ENCODE assay signal across 8 cellular contexts in genomic region chr6:84967389-84967788, GRCh38.
DNase-seq lines count a peak whose midpoint lies in the region; ATAC-seq and TF ChIP-seq lines count a peak whose summit lies in the region.

No MANE protein-coding gene starts in this region.

- no peaks in the 10 kb centered on the region for H3K79me1 ChIP-seq in neuronal stem cell (ENCODE audit: low read depth, low read length)

- POLR2A ChIA-PET in CD4-positive, alpha-beta T cell (lab: Charles Lee), result no interaction called here

- H3K18ac ChIP-seq in neuronal stem cell (ENCODE audit: low read length), result no peak overlapping the region

- H3K27ac ChIP-seq in brain microvascular endothelial cell (no peak overlapping the region), neuronal stem cell (replicated peaks; ENCODE audit: low read length) (no peak overlapping the region)
- no peak overlapping the region for H3K27ac ChIP-seq in CD4-positive, alpha-beta T cell (ENCODE audit: low read depth, low read length)

- no peak overlapping the region for H2BK5ac ChIP-seq in neuronal stem cell (ENCODE audit: low read length)

- no peak overlapping the region for H3K14ac ChIP-seq in neuronal stem cell (ENCODE audit: low read length)

- DNase-seq in NCI-H1092 treated with DMSO at 0.1 percent for 48 hours (lab: John Stamatoyannopoulos, UW), result peak; percentile 31
- DNase-seq in brain microvascular endothelial cell, result peak; percentile 56
- DNase-seq in neuronal stem cell (ENCODE audit: low spot score), result no peak
- no peak for DNase-seq in activated CD4-positive, alpha-beta T cell treated with anti-CD3 and anti-CD28 coated beads for 1 hour
- no peak for DNase-seq in mesothelial cell of epicardium (ENCODE audit: low spot score in 2 of 2, unreplicated experiment in 2 of 2)
- DNase-seq in CD4-positive, alpha-beta T cell, result no peak
- no peak for DNase-seq in mucosa of gallbladder (ENCODE audit: low spot score)

- no CpG with 5 or more reads among the region's 7 CpGs for WGBS in neuronal stem cell (ENCODE audit: extremely low coverage in 2 of 2, insufficient read length in 2 of 2, insufficient replicate concordance in 1 of 2), 2 donors

- no peak overlapping the region for H3K4me3 Mint-ChIP-seq in mesothelial cell of epicardium
- H3K4me3 Mint-ChIP-seq in CD4-positive, alpha-beta T cell, result no peak overlapping the region

- no peak overlapping the region for H3K4me2 ChIP-seq in neuronal stem cell (ENCODE audit: insufficient read depth, low read length, poor library complexity, severe bottlenecking)

- ATAC-seq in CD4-positive, alpha-beta T cell (ENCODE audit: poor library complexity), result no peak

- no peak overlapping the region for H3K23ac ChIP-seq in neuronal stem cell (ENCODE audit: low read depth, low read length, poor library complexity)

- H4K8ac ChIP-seq in neuronal stem cell (ENCODE audit: low read depth, low read length), result no peak overlapping the region

- H2BK120ac ChIP-seq in neuronal stem cell (ENCODE audit: low read depth, low read length), result no peak overlapping the region

- H2AFZ ChIP-seq in neuronal stem cell (ENCODE audit: low read length), result peak overlapping the region; percentile 35

- H3K27me3 ChIP-seq in brain microvascular endothelial cell (replicated peaks) (no peaks in the 10 kb centered on the region), neuronal stem cell (ENCODE audit: control insufficient read depth in 3 of 3, insufficient read depth in 3 of 3, low read depth in 1 of 3, low read length in 3 of 3) (no peaks in the 10 kb centered on the region)
- H3K27me3 ChIP-seq in CD4-positive, alpha-beta T cell (ENCODE audit: control insufficient read depth, insufficient read depth, low read length), result no peaks in the 10 kb centered on the region

- CTCF ChIA-PET in CD4-positive, alpha-beta T cell (lab: Charles Lee), result no interaction called here

- peak; percentile 56; the same call in 2 of the 3 replicates for TF ChIP-seq CTCF in GM12872 (IDR thresholded peaks at IDR 0.05; ENCODE audit: insufficient read depth, low read depth, low read length)
- peak; percentile 65 for TF ChIP-seq CTCF in brain microvascular endothelial cell (IDR thresholded peaks at IDR 0.05; ENCODE audit: low read depth, low read length, missing control alignments)
- TF ChIP-seq CTCF in mesothelial cell of epicardium (IDR thresholded peaks at IDR 0.05; ENCODE audit: unreplicated experiment), result no peak
- no peak for TF ChIP-seq CTCF in CD4-positive, alpha-beta T cell (IDR thresholded peaks at IDR 0.05)

- no peaks in the 10 kb centered on the region for H3K36me3 ChIP-seq in brain microvascular endothelial cell (replicated peaks)
- H3K36me3 ChIP-seq in neuronal stem cell (replicated peaks in 1 of 2; ENCODE audit: control insufficient read depth in 2 of 2, insufficient read depth in 2 of 2, low read length in 2 of 2), result no peaks in the 10 kb centered on the region

- H3K36me3 Mint-ChIP-seq in mesothelial cell of epicardium, result no peaks in the 10 kb centered on the region
- H3K36me3 Mint-ChIP-seq in CD4-positive, alpha-beta T cell (ENCODE audit: low read depth), result no peaks in the 10 kb centered on the region

- H3K9ac ChIP-seq in neuronal stem cell (ENCODE audit: low read depth, low read length, poor library complexity), result no peak overlapping the region

- no peaks in the 10 kb centered on the region for H3K4me1 ChIP-seq in neuronal stem cell (ENCODE audit: control insufficient read depth in 2 of 2, insufficient read depth in 1 of 2, low read depth in 1 of 2, low read length in 2 of 2)

- in situ Hi-C loops in brain microvascular endothelial cell (cut with HindIII; ENCODE audit: low pct_ligation_motif_present, low sequenced_read_pairs), result no loop called here

- H4K91ac ChIP-seq in neuronal stem cell (ENCODE audit: low read depth, low read length, poor library complexity), result no peak overlapping the region

- peaks cover 22% of the 10 kb centered on the region for H3K9me3 Mint-ChIP-seq in mesothelial cell of epicardium
- H3K9me3 Mint-ChIP-seq in CD4-positive, alpha-beta T cell, result peaks cover 6% of the 10 kb centered on the region

- no peak overlapping the region for H3K27ac Mint-ChIP-seq in mesothelial cell of epicardium
- no peak overlapping the region for H3K27ac Mint-ChIP-seq in CD4-positive, alpha-beta T cell

- no peak overlapping the region for H2AK5ac ChIP-seq in neuronal stem cell (ENCODE audit: low read depth, low read length)

- H3K4me1 Mint-ChIP-seq in mesothelial cell of epicardium, result no peaks in the 10 kb centered on the region
- H3K4me1 Mint-ChIP-seq in CD4-positive, alpha-beta T cell (ENCODE audit: low read depth), result no peaks in the 10 kb centered on the region

- intact Hi-C loops in CD4-positive, alpha-beta T cell (cut with DNase I, micrococcal nuclease), result no loop called here

- H3K27me3 Mint-ChIP-seq in mesothelial cell of epicardium (ENCODE audit: low read depth), result peaks cover 3% of the 10 kb centered on the region
- H3K27me3 Mint-ChIP-seq in CD4-positive, alpha-beta T cell, result no peaks in the 10 kb centered on the region

- H2BK12ac ChIP-seq in neuronal stem cell (ENCODE audit: low read length), result no peak overlapping the region

- H2BK15ac ChIP-seq in neuronal stem cell (ENCODE audit: low read length), result no peak overlapping the region

- no peak overlapping the region for H3K4ac ChIP-seq in neuronal stem cell (ENCODE audit: low read length)

- no peak overlapping the region for H3K4me3 ChIP-seq in brain microvascular endothelial cell (ENCODE audit: low read depth, low read length)
- no peak overlapping the region for H3K4me3 ChIP-seq in neuronal stem cell (ENCODE audit: low read length in 2 of 2)

- peaks cover 0 to 6% of the 10 kb centered on the region in 2 donors for H3K9me3 ChIP-seq in neuronal stem cell (replicated peaks in 1 of 2; ENCODE audit: control insufficient read depth in 2 of 2, insufficient read depth in 1 of 2, low read depth in 1 of 2, low read length in 2 of 2)
- peaks cover 15% of the 10 kb centered on the region for H3K9me3 ChIP-seq in CD4-positive, alpha-beta T cell (ENCODE audit: control insufficient read depth, low read length)

Comparison
In these comparisons a context has a peak if more than half of its experiments do, and no peak if none do; other contexts are left out.
1. CTCF ChIP-seq: peak in GM12872 (single experiment) and brain microvascular endothelial cell (single experiment); none in mesothelial cell of epicardium (single experiment) and CD4-positive, alpha-beta T cell (single experiment).
2. DNase-seq: peak in NCI-H1092 treated with DMSO at 0.1 percent for 48 hours (single experiment) and brain microvascular endothelial cell (single experiment); none in neuronal stem cell (single experiment), activated CD4-positive, alpha-beta T cell treated with anti-CD3 and anti-CD28 coated beads for 1 hour (single experiment), mesothelial cell of epicardium (0 of 2), CD4-positive, alpha-beta T cell (0 of 10) and mucosa of gallbladder (single experiment).